19 cellular contexts compared by ENCODE assay signal in genomic region chr1:246317291-246317690, GRCh38.
DNase-seq lines count a peak whose midpoint lies in the region; ATAC-seq, FAIRE-seq and TF ChIP-seq lines count a peak whose summit lies in the region.
"Had no signal": no experiment of that assay in that cellular context is flagged by ENCODE, and none has a peak within 500 bp of the region (broad histone marks: within the 10 kb centered on the region; RNA-seq: fewer than 3 reads in every experiment).

No MANE protein-coding gene starts in this region.

- H2BK120ac ChIP-seq in mesenchymal stem cell (ENCODE audit: low read depth, low read length): no peak overlapping the region

- CTCF ChIA-PET in A549 (lab: Yijun Ruan, JAX): no interaction called here

- no peak overlapping the region for H2AFZ ChIP-seq in mesenchymal stem cell (ENCODE audit: low read depth, low read length)

- H3K9me3 Mint-ChIP-seq in HFFc6: no peaks in the 10 kb centered on the region

- POLR2A ChIA-PET in A549 (lab: Yijun Ruan, JAX): no interaction called here

- H3K23ac ChIP-seq in mesenchymal stem cell (ENCODE audit: low read length in 2 of 2): no peak overlapping the region

- no peak overlapping the region for H3K14ac ChIP-seq in mesenchymal stem cell (ENCODE audit: low read length in 2 of 2)

- H3K27me3 ChIP-seq in SJSA1 (replicated peaks) (no peaks in the 10 kb centered on the region), mesenchymal stem cell (ENCODE audit: control insufficient read depth in 1 of 2, insufficient read depth in 1 of 2, low read length in 2 of 2) (no peaks in the 10 kb centered on the region)
- H3K27me3 ChIP-seq: BE2C, MG63 had no signal

- no peaks in the 10 kb centered on the region for H3K9me3 ChIP-seq in A549
- no peaks in the 10 kb centered on the region for H3K9me3 ChIP-seq in SJSA1 (replicated peaks)
- H3K9me3 ChIP-seq in mesenchymal stem cell (ENCODE audit: control insufficient read depth, low read length): no peaks in the 10 kb centered on the region
- H3K9me3 ChIP-seq: BE2C, MG63 had no signal

- H3K4me1 Mint-ChIP-seq in HFFc6 (ENCODE audit: low read depth): peaks cover 37% of the 10 kb centered on the region

- H3K36me3 ChIP-seq in SJSA1: no peaks in the 10 kb centered on the region
- no peaks in the 10 kb centered on the region for H3K36me3 ChIP-seq in mesenchymal stem cell (ENCODE audit: control insufficient read depth in 1 of 2, insufficient read depth in 2 of 2, low read depth in 1 of 2, low read length in 2 of 2)
- H3K36me3 ChIP-seq: BE2C, MG63 had no signal

- 0 out of 3 replicates have a peak overlapping the region, but pooled peaks have one; percentile 1 for H3K4me2 ChIP-seq in A549
- no peak overlapping the region for H3K4me2 ChIP-seq in mesenchymal stem cell (ENCODE audit: low read length, poor library complexity, severe bottlenecking)

- no peak overlapping the region for H4K91ac ChIP-seq in mesenchymal stem cell (ENCODE audit: low read length)

- H3K18ac ChIP-seq in mesenchymal stem cell (ENCODE audit: low read depth in 1 of 2, low read length in 2 of 2): no peak overlapping the region

- TF ChIP-seq RAD21 in A549 (conservative IDR thresholded peaks at IDR 0.05 in 1 of 2, IDR thresholded peaks at IDR 0.05 in 1 of 2): no peak

- TF ChIP-seq CTCF in A549 (IDR thresholded peaks at IDR 0.05) (no peak), HFFc6 (IDR thresholded peaks at IDR 0.05) (no peak)

- H3K9ac ChIP-seq in mesenchymal stem cell (ENCODE audit: low read length): no peak overlapping the region

- no peak overlapping the region for H3K4me3 Mint-ChIP-seq in HFFc6
- H3K4me3 Mint-ChIP-seq: T-helper 17 cell had no signal

- WGBS in A549 (ENCODE audit: missing lambda C conversion rate): 94% methylated on average over 4 of the region's 4 CpGs
- 100% methylated on average over 1 of the region's 4 CpGs for WGBS in mesenchymal stem cell

- TF ChIP-seq POLR2A in A549 (IDR thresholded peaks at IDR 0.05; ENCODE audit: low read length): no peak

- H3K4me1 ChIP-seq in A549 (peaks cover 5% of the 10 kb centered on the region; the same call in 1 of the 3 replicates), SJSA1 (replicated peaks) (peaks cover 32% of the 10 kb centered on the region), mesenchymal stem cell (ENCODE audit: control insufficient read depth, insufficient read depth, low read depth, low read length) (peaks cover 3% of the 10 kb centered on the region)

- no peak overlapping the region for H2BK12ac ChIP-seq in mesenchymal stem cell (ENCODE audit: low read length in 2 of 2)

- H3K27ac Mint-ChIP-seq in HFFc6: peak overlapping the region; percentile 64; the same call in 1 of the 2 replicates
- H3K27ac Mint-ChIP-seq: T-helper 17 cell had no signal

- no peak for ATAC-seq in A549
- ATAC-seq in GM18907 (IDR thresholded peaks at IDR 0.05; ENCODE audit: unreplicated experiment): no peak
- ATAC-seq: K562, Right ventricle myocardium inferior, T-helper 17 cell had no signal

- no peak overlapping the region for H2BK15ac ChIP-seq in mesenchymal stem cell (ENCODE audit: low read depth, poor library complexity, severe bottlenecking)

- no peak for FAIRE-seq in A549 (lab: Jason Lieb, UNC)
- FAIRE-seq: GM12892, K562 had no signal

- H3K4me3 ChIP-seq in A549: no peak overlapping the region
- H3K4me3 ChIP-seq in SJSA1: no peak overlapping the region
- H3K4me3 ChIP-seq in mesenchymal stem cell (ENCODE audit: insufficient read depth in 1 of 2, low read depth in 1 of 2, low read length in 2 of 2): no peak overlapping the region
- H3K4me3 ChIP-seq: K562, MG63 had no signal

- TF ChIP-seq EP300 in A549 (IDR thresholded peaks at IDR 0.05): no peak

- H3K4ac ChIP-seq in mesenchymal stem cell (ENCODE audit: low read depth in 1 of 2, low read length in 2 of 2): no peak overlapping the region

- no peak for DNase-seq in A549 (ENCODE audit: low read depth in 1 of 2, low spot score in 1 of 2)
- no peak for DNase-seq in HFFc6
- DNase-seq in SJSA1 (ENCODE audit: low read depth in 1 of 2, low spot score in 2 of 2): no peak
- DNase-seq in mesenchymal stem cell: peak; percentile 17
- no peak for DNase-seq in NK-92 treated with Interleukin-12 subunit alpha and Interleukin-12 subunit beta, amount 100 ng/mL, for 24 hours (lab: John Stamatoyannopoulos, UW)
- no peak for DNase-seq in GF-D8 (lab: John Stamatoyannopoulos, UW)
- DNase-seq: BE2C, DMS79 treated with DMSO at 0.1 percent for 48 hours, MG63, NCI-H1417, NCI-H187 treated with DMSO at 0.1 percent for 48 hours, NCI-H2227 treated with DMSO at 0.1 percent for 48 hours, NCI-H510A treated with DMSO at 0.1 percent for 48 hours, SW 1271, T-helper 17 cell had no signal

- peaks cover 3% of the 10 kb centered on the region; the same call in 1 of the 2 replicates for H3K36me3 Mint-ChIP-seq in HFFc6 (ENCODE audit: low read depth)

- H2AK5ac ChIP-seq in mesenchymal stem cell (ENCODE audit: low read length, severe bottlenecking): no peak overlapping the region

- H4K8ac ChIP-seq in mesenchymal stem cell (ENCODE audit: low read length): no peak overlapping the region

- no peak overlapping the region for H2BK5ac ChIP-seq in mesenchymal stem cell (ENCODE audit: low read depth, low read length, poor library complexity, severe bottlenecking)

- no peak overlapping the region for H3K27ac ChIP-seq in A549
- peak overlapping the region; percentile 18; the same call in 1 of the 2 replicates for H3K27ac ChIP-seq in SJSA1
- H3K27ac ChIP-seq in mesenchymal stem cell (ENCODE audit: low read length, poor library complexity, severe bottlenecking): no peak overlapping the region

- H3K79me1 ChIP-seq in mesenchymal stem cell (replicated peaks; ENCODE audit: low read length, poor library complexity, severe bottlenecking): no peaks in the 10 kb centered on the region

- H3K27me3 Mint-ChIP-seq in HFFc6 (ENCODE audit: insufficient read depth): no peaks in the 10 kb centered on the region; the same call in 1 of the 2 replicates
- H3K27me3 Mint-ChIP-seq: T-helper 17 cell had no signal

TF ChIP-seq in A549, 52 proteins besides CTCF, POLR2A, EP300 and RAD21:
- TF ChIP-seq HOXA7 (CRISPR knock-in tag; IDR thresholded peaks at IDR 0.05): no peak
- no peak for TF ChIP-seq KDM5A (IDR thresholded peaks at IDR 0.05)
- no peak for TF ChIP-seq TFCP2L1 (CRISPR knock-in tag; IDR thresholded peaks at IDR 0.05)
- TF ChIP-seq ZSCAN20 (CRISPR knock-in tag; IDR thresholded peaks at IDR 0.05): no peak
- no peak for TF ChIP-seq ZFP36 (IDR thresholded peaks at IDR 0.05; ENCODE audit: borderline replicate concordance, partially characterized antibody)
- TF ChIP-seq RFX5 (IDR thresholded peaks at IDR 0.05): no peak
- TF ChIP-seq NPAS2 (CRISPR knock-in tag; IDR thresholded peaks at IDR 0.05; ENCODE audit: borderline replicate concordance): no peak
- TF ChIP-seq NR3C1 (IDR thresholded peaks at IDR 0.05): no peak
- no peak for TF ChIP-seq SMC3 (IDR thresholded peaks at IDR 0.05)
- no peak for TF ChIP-seq GATA3 (IDR thresholded peaks at IDR 0.05; ENCODE audit: borderline replicate concordance)
- no peak for TF ChIP-seq BHLHE40 (IDR thresholded peaks at IDR 0.05; ENCODE audit: low read depth, low read length)
- TF ChIP-seq FOSL2 (IDR thresholded peaks at IDR 0.05): no peak
- TF ChIP-seq FOSL2 (CRISPR knock-in tag; IDR thresholded peaks at IDR 0.05): no peak
- TF ChIP-seq HES2 (IDR thresholded peaks at IDR 0.05): no peak
- no peak for TF ChIP-seq USF2 (IDR thresholded peaks at IDR 0.05)
TF ChIP-seq in A549: peak in this region for 0.
